Comparison of ENCODE assay signal across 22 cellular contexts in the genomic region with DNA sequence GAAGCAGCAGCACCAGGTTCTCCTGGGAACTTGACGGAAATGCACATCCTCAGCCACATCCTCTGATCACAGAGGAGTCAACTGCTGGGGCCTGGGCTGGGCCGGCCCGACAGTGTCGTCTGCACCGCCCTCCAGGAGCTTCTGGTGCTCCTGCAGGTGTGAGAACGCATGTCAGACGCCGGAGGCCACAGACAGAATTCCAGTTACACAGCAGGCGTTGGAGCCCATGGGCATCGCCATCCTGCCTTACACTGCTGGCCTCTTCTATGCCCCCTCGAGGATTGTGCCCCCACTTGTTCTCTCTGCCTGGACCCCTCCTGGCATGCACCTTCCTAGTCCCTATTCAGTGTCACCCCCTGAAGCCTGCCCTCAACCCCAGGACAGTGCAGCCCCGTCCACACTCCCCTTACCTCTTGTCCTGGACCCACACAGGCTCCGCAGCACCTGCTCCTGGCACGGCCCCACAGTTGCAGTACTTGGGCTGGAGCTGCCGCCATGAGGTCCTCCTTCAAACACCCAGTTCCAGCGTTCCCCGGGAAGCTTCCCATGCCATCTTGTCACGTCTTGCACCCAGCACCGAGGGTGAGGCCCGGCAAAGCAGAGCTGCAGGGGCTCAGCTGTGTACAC.
"Had no signal": no experiment of that assay in that cellular context is flagged by ENCODE, and none has a peak within 500 bp of the region (broad histone marks: within the 10 kb centered on the region; RNA-seq: fewer than 3 reads in every experiment).

No MANE protein-coding gene starts in this region.

- H3K4me3 Mint-ChIP-seq: activated CD4-positive, alpha-beta memory T cell treated with anti-CD3 and anti-CD28 coated beads, Interleukin-2, amount 10 ng/mL, durations not matched to agents 7 days and 5 days; activated CD8-positive, alpha-beta memory T cell treated with anti-CD3 and anti-CD28 coated beads, Interleukin-2, amount 10 ng/mL, durations not matched to agents 7 days and 5 days; dendritic cell treated with granulocyte-macrophage colony-stimulating factor and Interleukin-4, amounts not matched to agents 40 ng/mL and 50 ng/mL, for 4 days; natural killer cell; WTC11 had no signal

- H3K27me3 Mint-ChIP-seq: activated CD4-positive, alpha-beta memory T cell treated with anti-CD3 and anti-CD28 coated beads, Interleukin-2, amount 10 ng/mL, durations not matched to agents 7 days and 5 days; activated CD8-positive, alpha-beta memory T cell treated with anti-CD3 and anti-CD28 coated beads, Interleukin-2, amount 10 ng/mL, durations not matched to agents 7 days and 5 days; dendritic cell treated with granulocyte-macrophage colony-stimulating factor and Interleukin-4, amounts not matched to agents 40 ng/mL and 50 ng/mL, for 4 days had no signal

- DNase-seq: activated CD4-positive, alpha-beta memory T cell treated with anti-CD3 and anti-CD28 coated beads, Interleukin-2, amount 10 ng/mL, durations not matched to agents 7 days and 5 days; activated CD8-positive, alpha-beta memory T cell treated with anti-CD3 and anti-CD28 coated beads, Interleukin-2, amount 10 ng/mL, durations not matched to agents 7 days and 5 days; activated effector memory CD4-positive, alpha-beta T cell treated with anti-CD3 and anti-CD28 coated beads, Interleukin-2, amount 50 U/mL, for 16 hours; activated naive CD4-positive, alpha-beta T cell treated with anti-CD3 and anti-CD28 coated beads, Interleukin-2, amount 50 U/mL, for 16 hours; activated T-cell treated with anti-CD3 and anti-CD28 coated beads for 4 hours; anterior cingulate cortex; body of pancreas; effector CD4-positive, alpha-beta T cell; islet precursor cell; left colon; natural killer cell; stimulated activated CD4-positive, alpha-beta T cell treated with anti-CD3 and anti-CD28 coated beads, Interleukin-1b, Interleukin-23, amount 100 ng/mL, for 48 hours; T-helper 1 cell; transverse colon had no signal

- H3K27me3 ChIP-seq: body of pancreas, cardiac muscle cell, heart left ventricle, ovary, right atrium auricular region, transverse colon had no signal

- H3K36me3 ChIP-seq: ovary had no signal

- H3K4me3 ChIP-seq: body of pancreas, cardiac muscle cell, lung, ovary, psoas muscle, right atrium auricular region, transverse colon had no signal

- H3K27ac ChIP-seq: body of pancreas, cardiac muscle cell, ovary, psoas muscle, right atrium auricular region had no signal

- H3K9me3 ChIP-seq: body of pancreas, heart left ventricle, ovary, psoas muscle, right atrium auricular region, transverse colon had no signal

- ATAC-seq: activated CD8-positive, alpha-beta memory T cell treated with anti-CD3 and anti-CD28 coated beads, Interleukin-2, amount 10 ng/mL, durations not matched to agents 7 days and 5 days; body of pancreas; heart left ventricle; left colon; natural killer cell; psoas muscle; WTC11 had no signal

- H3K4me1 Mint-ChIP-seq: activated CD4-positive, alpha-beta memory T cell treated with anti-CD3 and anti-CD28 coated beads, Interleukin-2, amount 10 ng/mL, durations not matched to agents 7 days and 5 days; activated CD8-positive, alpha-beta memory T cell treated with anti-CD3 and anti-CD28 coated beads, Interleukin-2, amount 10 ng/mL, durations not matched to agents 7 days and 5 days; natural killer cell; WTC11 had no signal

- H3K36me3 Mint-ChIP-seq: natural killer cell had no signal

- H3K27ac Mint-ChIP-seq: activated CD4-positive, alpha-beta memory T cell treated with anti-CD3 and anti-CD28 coated beads, Interleukin-2, amount 10 ng/mL, durations not matched to agents 7 days and 5 days; activated CD8-positive, alpha-beta memory T cell treated with anti-CD3 and anti-CD28 coated beads, Interleukin-2, amount 10 ng/mL, durations not matched to agents 7 days and 5 days; dendritic cell treated with granulocyte-macrophage colony-stimulating factor and Interleukin-4, amounts not matched to agents 40 ng/mL and 50 ng/mL, for 4 days; WTC11 had no signal

- H3K9me3 Mint-ChIP-seq: activated CD4-positive, alpha-beta memory T cell treated with anti-CD3 and anti-CD28 coated beads, Interleukin-2, amount 10 ng/mL, durations not matched to agents 7 days and 5 days; natural killer cell; WTC11 had no signal
